In genomic region chr12:44550377-44550776, GRCh38 we compare ENCODE assay signal across 1 cellular context.
TF ChIP-seq lines count a peak whose summit lies in the region.

No MANE protein-coding gene starts in this region.

TF ChIP-seq in HEK293, 187 proteins besides CTCF, POLR2A, EP300 and RAD21 (continued from another document and continues in another):
- peak; percentile 81 for TF ChIP-seq ZNF518A (tag by site-specific recombination; conservative IDR thresholded peaks at IDR 0.05; ENCODE audit: low read depth)
- TF ChIP-seq ZNF248 (tag by site-specific recombination; IDR thresholded peaks at IDR 0.05), result no peak
- TF ChIP-seq ZNF202 (tag by site-specific recombination; IDR thresholded peaks at IDR 0.05; ENCODE audit: borderline replicate concordance), result peak; percentile 61; the same call in 1 of the 2 replicates
- no peak for TF ChIP-seq ZNF24 (tag by site-specific recombination; IDR thresholded peaks at IDR 0.05)
- TF ChIP-seq ZNF292 (tag by site-specific recombination; IDR thresholded peaks at IDR 0.05; ENCODE audit: borderline replicate concordance, low read depth), result 0 out of 2 replicates have a peak, but pooled peaks have one; percentile 39
- TF ChIP-seq ZNF558 (tag by site-specific recombination; IDR thresholded peaks at IDR 0.05), result 0 out of 2 replicates have a peak, but pooled peaks have one; percentile 47
- peak; percentile 33 for TF ChIP-seq ZNF654 (tag by site-specific recombination; IDR thresholded peaks at IDR 0.05; ENCODE audit: low read depth)
- no peak for TF ChIP-seq ZNF843 (tag by site-specific recombination; IDR thresholded peaks at IDR 0.05)
- TF ChIP-seq ZNF266 (tag by site-specific recombination; IDR thresholded peaks at IDR 0.05; ENCODE audit: low read depth), result 0 out of 2 replicates have a peak, but pooled peaks have one; percentile 50
- TF ChIP-seq ZNF514 (tag by site-specific recombination; IDR thresholded peaks at IDR 0.05), result no peak
- TF ChIP-seq OVOL3 (tag by site-specific recombination; IDR thresholded peaks at IDR 0.05), result no peak
- TF ChIP-seq ZNF548 (tag by site-specific recombination; IDR thresholded peaks at IDR 0.05), result no peak
- no peak for TF ChIP-seq ZNF341 (tag by site-specific recombination; IDR thresholded peaks at IDR 0.05; ENCODE audit: low read depth)
- no peak for TF ChIP-seq ZNF302 (tag by site-specific recombination; IDR thresholded peaks at IDR 0.05; ENCODE audit: low read depth)
- TF ChIP-seq, protein P1, sequence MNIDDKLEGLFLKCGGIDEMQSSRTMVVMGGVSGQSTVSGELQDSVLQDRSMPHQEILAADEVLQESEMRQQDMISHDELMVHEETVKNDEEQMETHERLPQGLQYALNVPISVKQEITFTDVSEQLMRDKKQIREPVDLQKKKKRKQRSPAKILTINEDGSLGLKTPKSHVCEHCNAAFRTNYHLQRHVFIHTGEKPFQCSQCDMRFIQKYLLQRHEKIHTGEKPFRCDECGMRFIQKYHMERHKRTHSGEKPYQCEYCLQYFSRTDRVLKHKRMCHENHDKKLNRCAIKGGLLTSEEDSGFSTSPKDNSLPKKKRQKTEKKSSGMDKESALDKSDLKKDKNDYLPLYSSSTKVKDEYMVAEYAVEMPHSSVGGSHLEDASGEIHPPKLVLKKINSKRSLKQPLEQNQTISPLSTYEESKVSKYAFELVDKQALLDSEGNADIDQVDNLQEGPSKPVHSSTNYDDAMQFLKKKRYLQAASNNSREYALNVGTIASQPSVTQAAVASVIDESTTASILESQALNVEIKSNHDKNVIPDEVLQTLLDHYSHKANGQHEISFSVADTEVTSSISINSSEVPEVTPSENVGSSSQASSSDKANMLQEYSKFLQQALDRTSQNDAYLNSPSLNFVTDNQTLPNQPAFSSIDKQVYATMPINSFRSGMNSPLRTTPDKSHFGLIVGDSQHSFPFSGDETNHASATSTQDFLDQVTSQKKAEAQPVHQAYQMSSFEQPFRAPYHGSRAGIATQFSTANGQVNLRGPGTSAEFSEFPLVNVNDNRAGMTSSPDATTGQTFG (tag by site-specific recombination; IDR thresholded peaks at IDR 0.05; ENCODE audit: borderline replicate concordance), result no peak
- no peak for TF ChIP-seq ZNF600 (tag by site-specific recombination; IDR thresholded peaks at IDR 0.05)
- TF ChIP-seq GLIS1 (tag by site-specific recombination; IDR thresholded peaks at IDR 0.05), result no peak
- peak; percentile 86 for TF ChIP-seq ZNF394 (tag by site-specific recombination; IDR thresholded peaks at IDR 0.05; ENCODE audit: borderline replicate concordance)
- TF ChIP-seq ZNF157 (tag by site-specific recombination; IDR thresholded peaks at IDR 0.05), result no peak
- TF ChIP-seq ZNF473 (tag by site-specific recombination; IDR thresholded peaks at IDR 0.05), result no peak
- TF ChIP-seq ZNF707 (tag by site-specific recombination; IDR thresholded peaks at IDR 0.05), result no peak
- no peak for TF ChIP-seq KLF16 (tag by site-specific recombination; IDR thresholded peaks at IDR 0.05)
- no peak for TF ChIP-seq MEIS1 (CRISPR knock-in tag; IDR thresholded peaks at IDR 0.05; ENCODE audit: borderline replicate concordance)
- TF ChIP-seq ZNF155 (tag by site-specific recombination; IDR thresholded peaks at IDR 0.05), result no peak
- peak; percentile 60 for TF ChIP-seq ZBTB8A (tag by site-specific recombination; IDR thresholded peaks at IDR 0.05)
- TF ChIP-seq PRDM6 (tag by site-specific recombination; IDR thresholded peaks at IDR 0.05), result no peak
- TF ChIP-seq SP3 (tag by site-specific recombination; IDR thresholded peaks at IDR 0.05), result no peak
- no peak for TF ChIP-seq ZSCAN23 (tag by site-specific recombination; IDR thresholded peaks at IDR 0.05)
- peak; percentile 59; the same call in 1 of the 2 replicates for TF ChIP-seq ZNF140 (tag by site-specific recombination; IDR thresholded peaks at IDR 0.05)
- peak; percentile 51 for TF ChIP-seq ZNF529 (tag by site-specific recombination; IDR thresholded peaks at IDR 0.05; ENCODE audit: insufficient replicate concordance)
- peak; percentile 46; the same call in 1 of the 2 replicates for TF ChIP-seq ZXDB (tag by site-specific recombination; IDR thresholded peaks at IDR 0.05)
- TF ChIP-seq ZNF623 (tag by site-specific recombination; IDR thresholded peaks at IDR 0.05), result peak; percentile 58; the same call in 1 of the 2 replicates
- peak; percentile 81 for TF ChIP-seq ZNF426 (tag by site-specific recombination; IDR thresholded peaks at IDR 0.05)
- TF ChIP-seq, protein P2, sequence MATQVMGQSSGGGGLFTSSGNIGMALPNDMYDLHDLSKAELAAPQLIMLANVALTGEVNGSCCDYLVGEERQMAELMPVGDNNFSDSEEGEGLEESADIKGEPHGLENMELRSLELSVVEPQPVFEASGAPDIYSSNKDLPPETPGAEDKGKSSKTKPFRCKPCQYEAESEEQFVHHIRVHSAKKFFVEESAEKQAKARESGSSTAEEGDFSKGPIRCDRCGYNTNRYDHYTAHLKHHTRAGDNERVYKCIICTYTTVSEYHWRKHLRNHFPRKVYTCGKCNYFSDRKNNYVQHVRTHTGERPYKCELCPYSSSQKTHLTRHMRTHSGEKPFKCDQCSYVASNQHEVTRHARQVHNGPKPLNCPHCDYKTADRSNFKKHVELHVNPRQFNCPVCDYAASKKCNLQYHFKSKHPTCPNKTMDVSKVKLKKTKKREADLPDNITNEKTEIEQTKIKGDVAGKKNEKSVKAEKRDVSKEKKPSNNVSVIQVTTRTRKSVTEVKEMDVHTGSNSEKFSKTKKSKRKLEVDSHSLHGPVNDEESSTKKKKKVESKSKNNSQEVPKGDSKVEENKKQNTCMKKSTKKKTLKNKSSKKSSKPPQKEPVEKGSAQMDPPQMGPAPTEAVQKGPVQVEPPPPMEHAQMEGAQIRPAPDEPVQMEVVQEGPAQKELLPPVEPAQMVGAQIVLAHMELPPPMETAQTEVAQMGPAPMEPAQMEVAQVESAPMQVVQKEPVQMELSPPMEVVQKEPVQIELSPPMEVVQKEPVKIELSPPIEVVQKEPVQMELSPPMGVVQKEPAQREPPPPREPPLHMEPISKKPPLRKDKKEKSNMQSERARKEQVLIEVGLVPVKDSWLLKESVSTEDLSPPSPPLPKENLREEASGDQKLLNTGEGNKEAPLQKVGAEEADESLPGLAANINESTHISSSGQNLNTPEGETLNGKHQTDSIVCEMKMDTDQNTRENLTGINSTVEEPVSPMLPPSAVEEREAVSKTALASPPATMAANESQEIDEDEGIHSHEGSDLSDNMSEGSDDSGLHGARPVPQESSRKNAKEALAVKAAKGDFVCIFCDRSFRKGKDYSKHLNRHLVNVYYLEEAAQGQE (tag by site-specific recombination; IDR thresholded peaks at IDR 0.05), result peak; percentile 50; the same call in 1 of the 2 replicates
- no peak for TF ChIP-seq ZNF174 (tag by site-specific recombination; IDR thresholded peaks at IDR 0.05)
- TF ChIP-seq, protein P3, sequence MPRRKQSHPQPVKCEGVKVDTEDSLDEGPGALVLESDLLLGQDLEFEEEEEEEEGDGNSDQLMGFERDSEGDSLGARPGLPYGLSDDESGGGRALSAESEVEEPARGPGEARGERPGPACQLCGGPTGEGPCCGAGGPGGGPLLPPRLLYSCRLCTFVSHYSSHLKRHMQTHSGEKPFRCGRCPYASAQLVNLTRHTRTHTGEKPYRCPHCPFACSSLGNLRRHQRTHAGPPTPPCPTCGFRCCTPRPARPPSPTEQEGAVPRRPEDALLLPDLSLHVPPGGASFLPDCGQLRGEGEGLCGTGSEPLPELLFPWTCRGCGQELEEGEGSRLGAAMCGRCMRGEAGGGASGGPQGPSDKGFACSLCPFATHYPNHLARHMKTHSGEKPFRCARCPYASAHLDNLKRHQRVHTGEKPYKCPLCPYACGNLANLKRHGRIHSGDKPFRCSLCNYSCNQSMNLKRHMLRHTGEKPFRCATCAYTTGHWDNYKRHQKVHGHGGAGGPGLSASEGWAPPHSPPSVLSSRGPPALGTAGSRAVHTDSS (tag by site-specific recombination; IDR thresholded peaks at IDR 0.05), result no peak
- TF ChIP-seq, protein P4, sequence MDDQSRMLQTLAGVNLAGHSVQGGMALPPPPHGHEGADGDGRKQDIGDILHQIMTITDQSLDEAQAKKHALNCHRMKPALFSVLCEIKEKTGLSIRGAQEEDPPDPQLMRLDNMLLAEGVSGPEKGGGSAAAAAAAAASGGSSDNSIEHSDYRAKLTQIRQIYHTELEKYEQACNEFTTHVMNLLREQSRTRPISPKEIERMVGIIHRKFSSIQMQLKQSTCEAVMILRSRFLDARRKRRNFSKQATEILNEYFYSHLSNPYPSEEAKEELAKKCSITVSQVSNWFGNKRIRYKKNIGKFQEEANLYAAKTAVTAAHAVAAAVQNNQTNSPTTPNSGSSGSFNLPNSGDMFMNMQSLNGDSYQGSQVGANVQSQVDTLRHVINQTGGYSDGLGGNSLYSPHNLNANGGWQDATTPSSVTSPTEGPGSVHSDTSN (CRISPR knock-in tag; IDR thresholded peaks at IDR 0.05), result no peak
- TF ChIP-seq ZNF350 (tag by site-specific recombination; IDR thresholded peaks at IDR 0.05), result no peak
- no peak for TF ChIP-seq ZNF776 (tag by site-specific recombination; IDR thresholded peaks at IDR 0.05; ENCODE audit: borderline replicate concordance)
- TF ChIP-seq ZNF324 (tag by site-specific recombination; IDR thresholded peaks at IDR 0.05), result no peak
- no peak for TF ChIP-seq ZNF664 (tag by site-specific recombination; IDR thresholded peaks at IDR 0.05)
- TF ChIP-seq ZNF560 (tag by site-specific recombination; IDR thresholded peaks at IDR 0.05; ENCODE audit: borderline replicate concordance), result peak; percentile 33; the same call in 1 of the 2 replicates
- no peak for TF ChIP-seq ZEB2 (tag by site-specific recombination; IDR thresholded peaks at IDR 0.05)
- no peak for TF ChIP-seq ZNF121 (tag by site-specific recombination; IDR thresholded peaks at IDR 0.05)
- no peak for TF ChIP-seq ZFP3 (tag by site-specific recombination; IDR thresholded peaks at IDR 0.05; ENCODE audit: low read depth)
- TF ChIP-seq ZFP37 (tag by site-specific recombination; IDR thresholded peaks at IDR 0.05), result no peak
- TF ChIP-seq ZNF16 (tag by site-specific recombination; IDR thresholded peaks at IDR 0.05; ENCODE audit: low read depth), result no peak
- TF ChIP-seq GLIS2 (tag by site-specific recombination; IDR thresholded peaks at IDR 0.05), result no peak
- TF ChIP-seq, protein P5, sequence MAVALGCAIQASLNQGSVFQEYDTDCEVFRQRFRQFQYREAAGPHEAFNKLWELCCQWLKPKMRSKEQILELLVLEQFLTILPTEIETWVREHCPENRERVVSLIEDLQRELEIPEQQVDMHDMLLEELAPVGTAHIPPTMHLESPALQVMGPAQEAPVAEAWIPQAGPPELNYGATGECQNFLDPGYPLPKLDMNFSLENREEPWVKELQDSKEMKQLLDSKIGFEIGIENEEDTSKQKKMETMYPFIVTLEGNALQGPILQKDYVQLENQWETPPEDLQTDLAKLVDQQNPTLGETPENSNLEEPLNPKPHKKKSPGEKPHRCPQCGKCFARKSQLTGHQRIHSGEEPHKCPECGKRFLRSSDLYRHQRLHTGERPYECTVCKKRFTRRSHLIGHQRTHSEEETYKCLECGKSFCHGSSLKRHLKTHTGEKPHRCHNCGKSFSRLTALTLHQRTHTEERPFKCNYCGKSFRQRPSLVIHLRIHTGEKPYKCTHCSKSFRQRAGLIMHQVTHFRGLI (tag by site-specific recombination; IDR thresholded peaks at IDR 0.05), result no peak
